18 cellular contexts compared by ENCODE assay signal in genomic region chr10:28077889-28078288, GRCh38.
A peak's percentile ranks its signal among the peaks of the same experiment; 100 is the strongest.
DNase-seq lines count a peak whose midpoint lies in the region; ATAC-seq, FAIRE-seq and TF ChIP-seq lines count a peak whose summit lies in the region.
"Had no signal": no experiment of that assay in that cellular context is flagged by ENCODE, and none has a peak within 500 bp of the region (broad histone marks: within the 10 kb centered on the region; RNA-seq: fewer than 3 reads in every experiment).

No MANE protein-coding gene starts in this region.

- DNase-seq in Daoy (ENCODE audit: low read depth), result peak; percentile 53
- DNase-seq in HTR-8/SVneo (ENCODE audit: insufficient read length, low spot score), result peak; percentile 34
- peak; percentile 36 for DNase-seq in brain microvascular endothelial cell
- peak; percentile 97 for DNase-seq in kidney tubule cell (ENCODE audit: low spot score)
- no peak for DNase-seq in UCSD-AML1 (lab: John Stamatoyannopoulos, UW; ENCODE audit: unreplicated experiment)
- DNase-seq in natural killer cell, result no peak
- no peak for DNase-seq in frontal cortex (ENCODE audit: low spot score in 2 of 2)
- DNase-seq: activated B cell treated with CpG ODN at 0.5 μM for 24 hours; H9; head of caudate nucleus; naive B cell; NCI-H2029 treated with DMSO at 0.1 percent for 48 hours; NK-92 treated with Interleukin-12 subunit alpha and Interleukin-12 subunit beta, amount 100 ng/mL, for 24 hours; stomach had no signal

- no peak overlapping the region for H3K4me3 Mint-ChIP-seq in natural killer cell
- H3K4me3 Mint-ChIP-seq: activated B cell treated with CpG ODN at 0.5 μM for 24 hours, H9, naive B cell had no signal

- in situ Hi-C loops in brain microvascular endothelial cell (cut with HindIII; ENCODE audit: low pct_ligation_motif_present, low sequenced_read_pairs), result no loop called here

- H3K4me3 ChIP-seq in brain microvascular endothelial cell (ENCODE audit: low read depth, low read length), result no peak overlapping the region
- H3K4me3 ChIP-seq: ascending aorta, right atrium auricular region, stomach had no signal

- H3K4me1 Mint-ChIP-seq in natural killer cell, result no peaks in the 10 kb centered on the region
- H3K4me1 Mint-ChIP-seq: activated B cell treated with CpG ODN at 0.5 μM for 24 hours, H9, naive B cell had no signal

- no peaks in the 10 kb centered on the region for H3K27me3 Mint-ChIP-seq in natural killer cell (ENCODE audit: low read depth in 2 of 2)
- H3K27me3 Mint-ChIP-seq: activated B cell treated with CpG ODN at 0.5 μM for 24 hours, naive B cell had no signal

- H3K27ac ChIP-seq in brain microvascular endothelial cell, result no peak overlapping the region
- H3K27ac ChIP-seq: ascending aorta, right atrium auricular region, stomach had no signal

- intact Hi-C loops in natural killer cell (cut with micrococcal nuclease), result no loop called here

- no peaks in the 10 kb centered on the region for H3K27me3 ChIP-seq in brain microvascular endothelial cell (replicated peaks)
- H3K27me3 ChIP-seq: ascending aorta, right atrium auricular region, stomach had no signal

- H3K36me3 ChIP-seq in brain microvascular endothelial cell (replicated peaks), result no peaks in the 10 kb centered on the region
- H3K36me3 ChIP-seq: right atrium auricular region had no signal

- no peaks in the 10 kb centered on the region for H3K36me3 Mint-ChIP-seq in natural killer cell

- H3K9me3 Mint-ChIP-seq in natural killer cell, result no peaks in the 10 kb centered on the region
- H3K9me3 Mint-ChIP-seq: activated B cell treated with CpG ODN at 0.5 μM for 24 hours, H9, naive B cell had no signal

- TF ChIP-seq CTCF in brain microvascular endothelial cell (IDR thresholded peaks at IDR 0.05; ENCODE audit: low read depth, low read length, missing control alignments) (no peak), natural killer cell (IDR thresholded peaks at IDR 0.05) (no peak)

- FAIRE-seq in HTR-8/SVneo (lab: Jason Lieb, UNC) (peak; percentile 90), frontal cortex (lab: Jason Lieb, UNC) (no peak)

- H3K27ac Mint-ChIP-seq in natural killer cell, result no peak overlapping the region
- H3K27ac Mint-ChIP-seq: activated B cell treated with CpG ODN at 0.5 μM for 24 hours, H9, naive B cell had no signal

- ATAC-seq in HG03139 (IDR thresholded peaks at IDR 0.05; ENCODE audit: unreplicated experiment) (no peak), natural killer cell (no peak)
- ATAC-seq: left lobe of liver had no signal

Comparison
In these comparisons a context has a peak if more than half of its experiments do, and no peak if none do; other contexts are left out.
1. DNase-seq: peak in Daoy (single experiment), HTR-8/SVneo (single experiment), brain microvascular endothelial cell (single experiment) and kidney tubule cell (single experiment); none in UCSD-AML1 (single experiment), natural killer cell (single experiment) and frontal cortex (0 of 2).